Comparison of ENCODE assay signal across 16 cellular contexts in the genomic region with DNA sequence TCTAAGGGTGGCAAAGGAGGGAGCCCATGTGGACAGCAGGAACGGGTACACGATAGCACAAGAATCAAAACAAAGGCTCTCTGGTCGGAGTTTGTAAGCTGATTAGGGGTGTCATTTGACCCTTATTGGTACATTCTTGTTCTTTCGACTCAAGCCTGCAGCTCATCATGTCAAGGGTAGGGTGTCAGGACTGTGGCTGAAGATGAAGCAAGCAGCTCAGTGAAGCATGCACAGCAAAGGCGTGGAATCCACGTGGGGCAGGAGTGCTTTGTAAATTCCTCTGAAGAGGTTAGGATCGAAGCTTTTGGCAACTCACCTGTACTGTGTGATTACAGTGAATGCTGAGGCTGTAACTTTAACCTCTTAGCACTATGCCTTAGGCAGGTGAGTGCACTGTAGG. TPM values are rescaled to one million over a fixed set of nuclear protein-coding genes. Genes with fewer than 3 reads are reported as not detected.
DNase-seq lines count a peak whose midpoint lies in the region; FAIRE-seq and TF ChIP-seq lines count a peak whose summit lies in the region.
"Had no signal": no experiment of that assay in that cellular context is flagged by ENCODE, and none has a peak within 500 bp of the region (broad histone marks: within the 10 kb centered on the region; RNA-seq: fewer than 3 reads in every experiment).

No MANE protein-coding gene starts in this region.

- H3K4me3 ChIP-seq in endodermal cell (ENCODE audit: low read length): no peak overlapping the region
- no peak overlapping the region for H3K4me3 ChIP-seq in parathyroid adenoma (ENCODE audit: low read depth, low read length)
- H3K4me3 ChIP-seq: breast epithelium, SJSA1 had no signal

- H3K36me3 Mint-ChIP-seq in endodermal cell (ENCODE audit: low read depth) (no peaks in the 10 kb centered on the region), HFFc6 (ENCODE audit: low read depth) (no peaks in the 10 kb centered on the region)

- H3K27ac Mint-ChIP-seq in endodermal cell (peak overlapping the region; percentile 81), HFFc6 (no peak overlapping the region)
- H3K27ac Mint-ChIP-seq: activated T-helper 2 cell treated with anti-CD3 and anti-CD28 coated beads, Interferon-gamma antibody, Interleukin-2, Interleukin-4, amounts not matched to agents 10 μg/mL and 5 μg/mL and 100 μg/mL, durations not matched to agents 14 hours and 24 hours and 36 hours; B cell; stimulated activated naive CD8-positive, alpha-beta T cell treated with anti-CD3 and anti-CD28 coated beads, Interleukin-15, amount 100 ng/mL, for 72 hours had no signal

- peaks cover 8% of the 10 kb centered on the region for H3K4me1 Mint-ChIP-seq in endodermal cell
- H3K4me1 Mint-ChIP-seq in HFFc6 (ENCODE audit: low read depth): peaks cover 18% of the 10 kb centered on the region

- no peak overlapping the region for H3K4me2 ChIP-seq in parathyroid adenoma (ENCODE audit: low read length)

- no peaks in the 10 kb centered on the region for H3K79me2 ChIP-seq in parathyroid adenoma

- TF ChIP-seq CTCF in endodermal cell (conservative IDR thresholded peaks at IDR 0.05): no peak
- no peak for TF ChIP-seq CTCF in parathyroid adenoma (IDR thresholded peaks at IDR 0.05)
- no peak for TF ChIP-seq CTCF in HFFc6 (IDR thresholded peaks at IDR 0.05)

- H3K27me3 ChIP-seq in endodermal cell (ENCODE audit: control insufficient read depth, insufficient read depth, low read length, poor library complexity, severe bottlenecking): no peaks in the 10 kb centered on the region
- H3K27me3 ChIP-seq in parathyroid adenoma (ENCODE audit: control insufficient read depth, insufficient read depth, low read length): no peaks in the 10 kb centered on the region
- H3K27me3 ChIP-seq: breast epithelium, neutrophil, SJSA1 had no signal

- no peaks in the 10 kb centered on the region for H3K4me1 ChIP-seq in endodermal cell (ENCODE audit: control insufficient read depth, insufficient read depth, low read length)
- H3K4me1 ChIP-seq in parathyroid adenoma: no peaks in the 10 kb centered on the region
- H3K4me1 ChIP-seq: breast epithelium had no signal

- H3K4me3 Mint-ChIP-seq in endodermal cell (peak overlapping the region; percentile 4), HFFc6 (no peak overlapping the region)
- H3K4me3 Mint-ChIP-seq: B cell; stimulated activated naive CD8-positive, alpha-beta T cell treated with anti-CD3 and anti-CD28 coated beads, Interleukin-15, amount 100 ng/mL, for 72 hours had no signal

- H3K9me3 ChIP-seq in endodermal cell (ENCODE audit: control insufficient read depth, low read length) (no peaks in the 10 kb centered on the region), parathyroid adenoma (ENCODE audit: control insufficient read depth, low read length) (no peaks in the 10 kb centered on the region)
- H3K9me3 ChIP-seq: breast epithelium, neutrophil, SJSA1 had no signal

- H3K36me3 ChIP-seq in endodermal cell (ENCODE audit: control insufficient read depth, insufficient read depth, low read length) (no peaks in the 10 kb centered on the region), parathyroid adenoma (ENCODE audit: control insufficient read depth, insufficient read depth, low read length) (no peaks in the 10 kb centered on the region)
- H3K36me3 ChIP-seq: breast epithelium, neutrophil had no signal

- 26 to 34% methylated on average over 5 to 7 of the region's 7 CpGs for WGBS in endodermal cell (ENCODE audit: insufficient coverage in 1 of 2, insufficient read length in 1 of 2), 2 experiments

- no peak overlapping the region for H3K27ac ChIP-seq in endodermal cell (ENCODE audit: low read depth, low read length)
- no peak overlapping the region for H3K27ac ChIP-seq in parathyroid adenoma
- H3K27ac ChIP-seq: neutrophil, SJSA1 had no signal

- H2AFZ ChIP-seq in parathyroid adenoma: peak overlapping the region; percentile 14

- no peak overlapping the region for H3K9ac ChIP-seq in endodermal cell (ENCODE audit: extremely low read depth, low read length, poor library complexity, severe bottlenecking)
- no peak overlapping the region for H3K9ac ChIP-seq in parathyroid adenoma

- H3K27me3 Mint-ChIP-seq in endodermal cell (ENCODE audit: insufficient read depth) (no peaks in the 10 kb centered on the region), HFFc6 (ENCODE audit: insufficient read depth) (no peaks in the 10 kb centered on the region; the same call in 1 of the 2 replicates)
- H3K27me3 Mint-ChIP-seq: B cell; stimulated activated naive CD8-positive, alpha-beta T cell treated with anti-CD3 and anti-CD28 coated beads, Interleukin-15, amount 100 ng/mL, for 72 hours had no signal

- FAIRE-seq in urothelium cell line (lab: Jason Lieb, UNC): no peak

- H3K9me3 Mint-ChIP-seq in endodermal cell (no peaks in the 10 kb centered on the region), HFFc6 (no peaks in the 10 kb centered on the region)
- H3K9me3 Mint-ChIP-seq: activated T-helper 2 cell treated with anti-CD3 and anti-CD28 coated beads, Interferon-gamma antibody, Interleukin-2, Interleukin-4, amounts not matched to agents 10 μg/mL and 5 μg/mL and 100 μg/mL, durations not matched to agents 14 hours and 24 hours and 36 hours; stimulated activated naive CD8-positive, alpha-beta T cell treated with anti-CD3 and anti-CD28 coated beads, Interleukin-15, amount 100 ng/mL, for 72 hours had no signal

- DNase-seq in DMS79 treated with DMSO at 0.1 percent for 48 hours (lab: John Stamatoyannopoulos, UW) (peak; percentile 62), MV-4-11 (lab: John Stamatoyannopoulos, UW) (peak; percentile 9), endodermal cell (peak; percentile 70), HFFc6 (no peak), urothelium cell line (ENCODE audit: low spot score) (no peak), T1000 (lab: John Stamatoyannopoulos, UW) (no peak), NCI-H345 treated with DMSO at 0.1 percent for 48 hours (lab: John Stamatoyannopoulos, UW; ENCODE audit: unreplicated experiment) (no peak)
- DNase-seq: erythroblast; stimulated activated CD4-positive, alpha-beta T cell treated with anti-CD3 and anti-CD28 coated beads, Interleukin-2, amount 100 ng/mL, for 24 hours; stimulated activated naive CD8-positive, alpha-beta T cell treated with anti-CD3 and anti-CD28 coated beads, Interleukin-15, amount 100 ng/mL, for 72 hours had no signal

RNA-seq across cellular contexts. Expression of a gene that starts 4.7 kb away (rescaled TPM):
- total RNA-seq in endodermal cell: 10 to 100 TPM; 14.6 to 18.1 TPM
- 8.7 TPM for polyA plus RNA-seq in endodermal cell (2013, experiment 1 of 2)
- 8.5 TPM for polyA plus RNA-seq in endodermal cell (2013, experiment 2 of 2)
- 10 to 100 TPM; 16.1 to 21.0 (median 18.4) TPM for total RNA-seq in HFFc6 (2021; fragmentation: NEBNext Ultra II Directional; extraction: Animal tissue kit (Norgen Biotek cat#: 25700))

RNA-seq across cellular contexts. Expression of a gene that starts 55.1 kb away (rescaled TPM):
- 10 to 100 TPM; 67.8 to 68.4 TPM for total RNA-seq in endodermal cell
- polyA plus RNA-seq in endodermal cell (2013, experiment 1 of 2): 47.6 TPM
- polyA plus RNA-seq in endodermal cell (2013, experiment 2 of 2): 45.9 TPM
- total RNA-seq in HFFc6 (2021; fragmentation: NEBNext Ultra II Directional; extraction: Animal tissue kit (Norgen Biotek cat#: 25700)): 10 to 100 TPM; 34.3 to 42.8 (median 36.0) TPM

Comparison
In these comparisons a context has a peak if more than half of its experiments do, and no peak if none do; other contexts are left out.
1. DNase-seq: peak in DMS79 treated with DMSO at 0.1 percent for 48 hours (single experiment), MV-4-11 (single experiment) and endodermal cell (single experiment); none in HFFc6 (single experiment), urothelium cell line (single experiment), T1000 (single experiment) and NCI-H345 treated with DMSO at 0.1 percent for 48 hours (single experiment).